In genomic region chr6:10099086-10099499, GRCh38 we compare ENCODE assay signal across 10 cellular contexts.
DNase-seq lines count a peak whose midpoint lies in the region; ATAC-seq and TF ChIP-seq lines count a peak whose summit lies in the region.
"Had no signal": no experiment of that assay in that cellular context is flagged by ENCODE, and none has a peak within 500 bp of the region (broad histone marks: within the 10 kb centered on the region; RNA-seq: fewer than 3 reads in every experiment).

No MANE protein-coding gene starts in this region.

- peaks cover 4% of the 10 kb centered on the region for H3K4me1 Mint-ChIP-seq in progenitor cell of endocrine pancreas (ENCODE audit: low read depth)
- no peaks in the 10 kb centered on the region for H3K4me1 Mint-ChIP-seq in stimulated activated naive CD8-positive, alpha-beta T cell treated with anti-CD3 and anti-CD28 coated beads, Interleukin-15, amount 100 ng/mL, for 72 hours
- H3K4me1 Mint-ChIP-seq: activated CD4-positive, alpha-beta T cell treated with anti-CD3 and anti-CD28 coated beads, Interleukin-2, amount 10 ng/mL, durations not matched to agents 7 days and 5 days had no signal

- no peak overlapping the region for H3K4me2 ChIP-seq in GM23248 (ENCODE audit: unreplicated experiment)

- CTCF ChIA-PET in HEK293T (lab: Yijun Ruan, JAX) = no interaction called here

- no peak for ATAC-seq in GM21360 (IDR thresholded peaks at IDR 0.05; ENCODE audit: unreplicated experiment)
- no peak for ATAC-seq in stimulated activated naive CD8-positive, alpha-beta T cell treated with anti-CD3 and anti-CD28 coated beads, Interleukin-15, amount 100 ng/mL, for 72 hours

- no peaks in the 10 kb centered on the region for H4K20me1 ChIP-seq in GM23248 (ENCODE audit: insufficient read depth)

- no peaks in the 10 kb centered on the region for H3K27me3 ChIP-seq in GM23248 (replicated peaks; ENCODE audit: insufficient read depth)

- no peaks in the 10 kb centered on the region for H3K9me2 ChIP-seq in GM23248 (ENCODE audit: insufficient read depth)

- no peak overlapping the region for H3K27ac Mint-ChIP-seq in progenitor cell of endocrine pancreas
- H3K27ac Mint-ChIP-seq in stimulated activated naive CD8-positive, alpha-beta T cell treated with anti-CD3 and anti-CD28 coated beads, Interleukin-15, amount 100 ng/mL, for 72 hours = no peak overlapping the region
- H3K27ac Mint-ChIP-seq: activated CD4-positive, alpha-beta T cell treated with anti-CD3 and anti-CD28 coated beads, Interleukin-2, amount 10 ng/mL, durations not matched to agents 7 days and 5 days had no signal

- H3K9me3 ChIP-seq in GM23248 (ENCODE audit: low read depth) = no peaks in the 10 kb centered on the region

- WGBS in GM23248 (ENCODE audit: low coverage in 1 of 2, low lambda C conversion rate in 2 of 2, missing lambda C conversion rate in 2 of 2), 2 experiments = 39 to 44% methylated on average over 17 of the region's 17 CpGs

- H3K27ac ChIP-seq in epithelial cell of prostate = peak overlapping the region; percentile 1
- no peak overlapping the region for H3K27ac ChIP-seq in GM23248

- H3K36me3 Mint-ChIP-seq in progenitor cell of endocrine pancreas (ENCODE audit: insufficient read depth) = peaks cover 1% of the 10 kb centered on the region

- no peaks in the 10 kb centered on the region for H3K36me3 ChIP-seq in GM23248 (ENCODE audit: low read depth)

- peak; percentile 28 for DNase-seq in HEK293T (ENCODE audit: extremely low spot score)
- peak; percentile 68 for DNase-seq in OCI-M1 (lab: John Stamatoyannopoulos, UW)
- no peak for DNase-seq in epithelial cell of prostate (ENCODE audit: low read depth, low spot score)
- DNase-seq in progenitor cell of endocrine pancreas (ENCODE audit: low spot score, unreplicated experiment) = no peak
- DNase-seq in GM23248 = no peak
- DNase-seq in stimulated activated naive CD8-positive, alpha-beta T cell treated with anti-CD3 and anti-CD28 coated beads, Interleukin-15, amount 100 ng/mL, for 72 hours = no peak
- DNase-seq in KBM-7 = no peak
- DNase-seq: activated CD4-positive, alpha-beta T cell treated with anti-CD3 and anti-CD28 coated beads, Interleukin-2, amount 10 ng/mL, durations not matched to agents 7 days and 5 days; foreskin fibroblast had no signal

- H3K27me3 Mint-ChIP-seq in progenitor cell of endocrine pancreas = peaks cover 31% of the 10 kb centered on the region
- H3K27me3 Mint-ChIP-seq in stimulated activated naive CD8-positive, alpha-beta T cell treated with anti-CD3 and anti-CD28 coated beads, Interleukin-15, amount 100 ng/mL, for 72 hours = peaks cover 7% of the 10 kb centered on the region
- H3K27me3 Mint-ChIP-seq: activated CD4-positive, alpha-beta T cell treated with anti-CD3 and anti-CD28 coated beads, Interleukin-2, amount 10 ng/mL, durations not matched to agents 7 days and 5 days had no signal

- POLR2A ChIA-PET in HEK293T (lab: Yijun Ruan, JAX) = no interaction called here

- H2AFZ ChIP-seq in GM23248 = no peak overlapping the region

- peaks cover 8% of the 10 kb centered on the region for H3K9me3 Mint-ChIP-seq in progenitor cell of endocrine pancreas (ENCODE audit: low read depth)
- H3K9me3 Mint-ChIP-seq in stimulated activated naive CD8-positive, alpha-beta T cell treated with anti-CD3 and anti-CD28 coated beads, Interleukin-15, amount 100 ng/mL, for 72 hours = peaks cover 5 to 13% of the 10 kb centered on the region in 2 donors

- H3K79me2 ChIP-seq in GM23248 (ENCODE audit: insufficient read depth) = no peaks in the 10 kb centered on the region

- H3K4me3 Mint-ChIP-seq in progenitor cell of endocrine pancreas (ENCODE audit: low read depth) = peak overlapping the region; percentile 63
- no peak overlapping the region for H3K4me3 Mint-ChIP-seq in stimulated activated naive CD8-positive, alpha-beta T cell treated with anti-CD3 and anti-CD28 coated beads, Interleukin-15, amount 100 ng/mL, for 72 hours
- H3K4me3 Mint-ChIP-seq: activated CD4-positive, alpha-beta T cell treated with anti-CD3 and anti-CD28 coated beads, Interleukin-2, amount 10 ng/mL, durations not matched to agents 7 days and 5 days had no signal

- no peaks in the 10 kb centered on the region for H3F3A ChIP-seq in GM23248 (ENCODE audit: insufficient read depth)

- no peak overlapping the region for H3K9ac ChIP-seq in GM23248

- no peak overlapping the region for H3K4me3 ChIP-seq in GM23248

- in situ Hi-C loops in GM23248 (cut with MboI) (no loop called here), KBM-7 (cut with MboI; ENCODE audit: low pct_unique_long_range_greater_than_20kb, low sequenced_read_pairs) (no loop called here)

- no peaks in the 10 kb centered on the region for H3K4me1 ChIP-seq in GM23248 (ENCODE audit: insufficient read depth)

- no peak for TF ChIP-seq CTCF in progenitor cell of endocrine pancreas (IDR thresholded peaks at IDR 0.05; ENCODE audit: unreplicated experiment)

TF ChIP-seq in HEK293T, 16 proteins besides CTCF, POLR2A, EP300 and RAD21:
- no peak for TF ChIP-seq ARNT (IDR thresholded peaks at IDR 0.05)
- no peak for TF ChIP-seq PKNOX1 (IDR thresholded peaks at IDR 0.05)
- TF ChIP-seq FOXA1 (IDR thresholded peaks at IDR 0.05) = no peak
- no peak for TF ChIP-seq CTBP1 (IDR thresholded peaks at IDR 0.05; ENCODE audit: borderline replicate concordance)
- no peak for TF ChIP-seq HDGF (IDR thresholded peaks at IDR 0.05; ENCODE audit: borderline replicate concordance)
- TF ChIP-seq L3MBTL2 (conservative IDR thresholded peaks at IDR 0.05) = no peak
- no peak for TF ChIP-seq BHLHE40 (IDR thresholded peaks at IDR 0.05; ENCODE audit: borderline replicate concordance)
- TF ChIP-seq ZNF384 (IDR thresholded peaks at IDR 0.05) = no peak
- TF ChIP-seq FOXK2 (IDR thresholded peaks at IDR 0.05) = no peak
- no peak for TF ChIP-seq SUZ12 (IDR thresholded peaks at IDR 0.05)
- TF ChIP-seq NFRKB (IDR thresholded peaks at IDR 0.05) = no peak
- no peak for TF ChIP-seq ELF4 (IDR thresholded peaks at IDR 0.05)
- TF ChIP-seq SP1 (IDR thresholded peaks at IDR 0.05) = no peak
- TF ChIP-seq FOXM1 (IDR thresholded peaks at IDR 0.05; ENCODE audit: borderline replicate concordance) = no peak
TF ChIP-seq in HEK293T: peak in this region for 0.

Comparison
In these comparisons a context has a peak if more than half of its experiments do, and no peak if none do; other contexts are left out.
1. DNase-seq: peak in HEK293T (single experiment) and OCI-M1 (single experiment); none in epithelial cell of prostate (single experiment), progenitor cell of endocrine pancreas (single experiment), GM23248 (single experiment), stimulated activated naive CD8-positive, alpha-beta T cell treated with anti-CD3 and anti-CD28 coated beads, Interleukin-15, amount 100 ng/mL, for 72 hours (0 of 2) and KBM-7 (single experiment).